8 cellular contexts compared by ENCODE assay signal in genomic region chr4:185471235-185472062, GRCh38. TPM values are rescaled to one million over a fixed set of nuclear protein-coding genes. Genes with fewer than 3 reads are reported as not detected.
DNase-seq lines count a peak whose midpoint lies in the region; ATAC-seq and TF ChIP-seq lines count a peak whose summit lies in the region.

CCDC110 (minus strand) TSS chr4:185471733; CDS start chr4:185471683, 50 bp downstream.

- POLR2A ChIA-PET in IMR-90 (lab: Charles Lee; ENCODE audit: unreplicated experiment): no interaction called here

- WGBS in IMR-90 (ENCODE audit: extremely low coverage in 2 of 2, insufficient read length in 1 of 2), 2 experiments: 0% methylated on average over 43 of the region's 92 CpGs; no CpG with 5 or more reads in 1 of the 2 experiments

- peak within 1 kb of the TSS; percentile 88 for H3K4ac ChIP-seq in IMR-90 (ENCODE audit: low read depth, low read length)

- H3K27ac Mint-ChIP-seq in neural crest cell (ENCODE audit: unreplicated experiment): no peak within 1 kb of the TSS
- peak within 1 kb of the TSS in 1 of 2 donors; percentile 25 for H3K27ac Mint-ChIP-seq in stimulated activated naive CD8-positive, alpha-beta T cell treated with anti-CD3 and anti-CD28 coated beads, Interleukin-15, amount 100 ng/mL, for 72 hours

- peaks cover 3% of the 10 kb centered on the region for H3K9me3 Mint-ChIP-seq in neural crest cell
- H3K9me3 Mint-ChIP-seq in stimulated activated naive CD8-positive, alpha-beta T cell treated with anti-CD3 and anti-CD28 coated beads, Interleukin-15, amount 100 ng/mL, for 72 hours: no peaks in the 10 kb centered on the region

- in situ Hi-C loops in IMR-90 (cut with MboI; ENCODE audit: low sequenced_read_pairs): no loop called here

- TF ChIP-seq RAD21 in IMR-90 (IDR thresholded peaks at IDR 0.05; ENCODE audit: low read length): peak; percentile 66

- no peaks in the 10 kb centered on the region for H3K9me1 ChIP-seq in IMR-90 (ENCODE audit: insufficient read depth, low read length)

- TF ChIP-seq CTCF in IMR-90 (conservative IDR thresholded peaks at IDR 0.05; ENCODE audit: low read depth, low read length): peak; percentile 75
- TF ChIP-seq CTCF in neural crest cell (conservative IDR thresholded peaks at IDR 0.05): peak; percentile 73

- peak within 1 kb of the TSS; percentile 16; the same call in 1 of the 2 replicates for H3K27ac ChIP-seq in IMR-90 (ENCODE audit: insufficient read depth, low read length)

- H3K4me1 ChIP-seq in IMR-90 (ENCODE audit: control insufficient read depth, insufficient read depth, low read length): peaks cover 3% of the 10 kb centered on the region; the same call in 1 of the 2 replicates

- no peaks in the 10 kb centered on the region for H3K36me3 Mint-ChIP-seq in neural crest cell (ENCODE audit: low read depth)

- H2BK20ac ChIP-seq in IMR-90 (ENCODE audit: low read depth, low read length): peak within 1 kb of the TSS; percentile 62

- H2AK5ac ChIP-seq in IMR-90 (ENCODE audit: low read depth, low read length): peak within 1 kb of the TSS; percentile 70

- intact Hi-C loops in IMR-90 (cut with micrococcal nuclease): loop anchor here (1.0 to 5.0 kb wide), 5 partner anchors 47 to 551 kb away; partner anchors contain the start of genes PDLIM3 and UFSP2

- peak within 1 kb of the TSS; percentile 97 for H3K23ac ChIP-seq in IMR-90 (ENCODE audit: low read depth, low read length)

- no peak within 1 kb of the TSS for H2BK5ac ChIP-seq in IMR-90 (ENCODE audit: low read depth, low read length, poor library complexity, severe bottlenecking)

- CTCF ChIA-PET in IMR-90 (lab: Yijun Ruan, JAX): interaction anchor here (0.6 to 1.4 kb wide), 4 partner anchors 88 to 1226 kb away, joined by 3 to 9 read pairs (median 4); no protein-coding TSS in a partner anchor

- peaks cover 46% of the 10 kb centered on the region for H3K27me3 Mint-ChIP-seq in neural crest cell (ENCODE audit: low read depth)
- peaks cover 39% of the 10 kb centered on the region for H3K27me3 Mint-ChIP-seq in stimulated activated naive CD8-positive, alpha-beta T cell treated with anti-CD3 and anti-CD28 coated beads, Interleukin-15, amount 100 ng/mL, for 72 hours

- peak within 1 kb of the TSS; percentile 95 for H3K14ac ChIP-seq in IMR-90 (replicated peaks; ENCODE audit: low read depth, low read length)

- peak within 1 kb of the TSS; percentile 94 for H3K4me2 ChIP-seq in IMR-90 (ENCODE audit: low read depth, low read length)

- no peaks in the 10 kb centered on the region for H4K20me1 ChIP-seq in IMR-90 (ENCODE audit: insufficient read depth, low read length)

- no peak for TF ChIP-seq POLR2A in IMR-90 (IDR thresholded peaks at IDR 0.05; ENCODE audit: low read depth, low read length)

- H4K91ac ChIP-seq in IMR-90 (ENCODE audit: insufficient read depth, low read depth, low read length): peak within 1 kb of the TSS; percentile 76; the same call in 1 of the 2 replicates

- peak within 1 kb of the TSS; percentile 10 for H4K5ac ChIP-seq in IMR-90 (ENCODE audit: low read depth, low read length)

- H3K18ac ChIP-seq in IMR-90 (ENCODE audit: low read depth, low read length): peak within 1 kb of the TSS; percentile 47

- dilution Hi-C loops in IMR-90 (cut with HindIII; ENCODE audit: low sequenced_read_pairs, unreplicated experiment): no loop called here

- H2AK9ac ChIP-seq in IMR-90 (replicated peaks; ENCODE audit: low read depth, low read length, poor library complexity): peak within 1 kb of the TSS; percentile 90

- peaks cover 9% of the 10 kb centered on the region for H3K4me1 Mint-ChIP-seq in neural crest cell
- H3K4me1 Mint-ChIP-seq in stimulated activated naive CD8-positive, alpha-beta T cell treated with anti-CD3 and anti-CD28 coated beads, Interleukin-15, amount 100 ng/mL, for 72 hours: peaks cover 8% of the 10 kb centered on the region

- H3K56ac ChIP-seq in IMR-90 (ENCODE audit: extremely low read depth, insufficient read depth, low read length): peak within 1 kb of the TSS; percentile 79; the same call in 1 of the 2 replicates

- H2BK120ac ChIP-seq in IMR-90 (ENCODE audit: low read depth, low read length): peak within 1 kb of the TSS; percentile 46; the same call in 1 of the 2 replicates

- DNase-seq in DMS53 treated with DMSO at 0.1 percent for 48 hours (lab: John Stamatoyannopoulos, UW; ENCODE audit: unreplicated experiment) (peak; percentile 42), IMR-90 (peak; percentile 92), RPMI8226 (peak; percentile 84), fibroblast of the conjunctiva (ENCODE audit: low read depth) (peak; percentile 95), neural crest cell (ENCODE audit: low read depth, low spot score) (peak; percentile 81)
- DNase-seq in activated effector memory CD4-positive, alpha-beta T cell treated with Interleukin-2 at 50 U/mL for 16 hours: peak; percentile 79
- peak; percentile 84 to 88 for DNase-seq in stimulated activated naive CD8-positive, alpha-beta T cell treated with anti-CD3 and anti-CD28 coated beads, Interleukin-15, amount 100 ng/mL, for 72 hours

- no peaks in the 10 kb centered on the region; a peak in 1 of 4 replicates for H3K79me1 ChIP-seq in IMR-90 (ENCODE audit: low read depth in 1 of 2, low read length in 2 of 2)

- peak within 1 kb of the TSS; percentile 75 to 76; a peak in 3 of 4 replicates for H4K8ac ChIP-seq in IMR-90 (ENCODE audit: low read depth in 2 of 2, low read length in 2 of 2)

- peak within 1 kb of the TSS; percentile 71 for H3K9ac ChIP-seq in IMR-90 (ENCODE audit: low read depth, low read length)

- H3K4me3 Mint-ChIP-seq in neural crest cell: peak within 1 kb of the TSS; percentile 88
- peak within 1 kb of the TSS; percentile 94 to 96 for H3K4me3 Mint-ChIP-seq in stimulated activated naive CD8-positive, alpha-beta T cell treated with anti-CD3 and anti-CD28 coated beads, Interleukin-15, amount 100 ng/mL, for 72 hours

- H3K4me3 ChIP-seq in IMR-90 (ENCODE audit: insufficient read depth, low read depth, low read length): peak within 1 kb of the TSS; percentile 89

- BruUV-seq in IMR-90 (replicated peaks; lab: Mats Ljungman, UMichigan): no TSS peak

- H2AFZ ChIP-seq in IMR-90 (replicated peaks; ENCODE audit: low read length, poor library complexity): peak within 1 kb of the TSS; percentile 98

- no peaks in the 10 kb centered on the region for H3K27me3 ChIP-seq in IMR-90 (ENCODE audit: control insufficient read depth, insufficient read depth, low read length)

- peak within 1 kb of the TSS; percentile 96; the same call in 2 of the 3 replicates for H2BK15ac ChIP-seq in IMR-90 (ENCODE audit: low read depth, low read length)

- peak; percentile 93 for ATAC-seq in GM21576 (IDR thresholded peaks at IDR 0.05; ENCODE audit: unreplicated experiment)
- ATAC-seq in IMR-90 (ENCODE audit: low read depth): peak; percentile 97
- peak; percentile 90 for ATAC-seq in stimulated activated naive CD8-positive, alpha-beta T cell treated with anti-CD3 and anti-CD28 coated beads, Interleukin-15, amount 100 ng/mL, for 72 hours

- no peaks in the 10 kb centered on the region for H3K36me3 ChIP-seq in IMR-90 (ENCODE audit: control insufficient read depth, insufficient read depth, low read length)

- H3K9me3 ChIP-seq in IMR-90 (ENCODE audit: control insufficient read depth, insufficient read depth, low read length): no peaks in the 10 kb centered on the region

TF ChIP-seq in IMR-90, 13 proteins besides CTCF, POLR2A, EP300 and RAD21:
- TF ChIP-seq SMC3 (IDR thresholded peaks at IDR 0.05; ENCODE audit: low read depth, low read length) (peak; percentile 53), MXI1 (IDR thresholded peaks at IDR 0.05; ENCODE audit: borderline replicate concordance, low read depth, low read length) (no peak), CEBPB (IDR thresholded peaks at IDR 0.05; ENCODE audit: low read depth, low read length) (no peak), MAZ (IDR thresholded peaks at IDR 0.05; ENCODE audit: borderline replicate concordance, low read depth, low read length) (peak; percentile 53; the same call in 1 of the 2 replicates), CHD1 (IDR thresholded peaks at IDR 0.05; ENCODE audit: low read depth, low read length) (no peak), ELK1 (IDR thresholded peaks at IDR 0.05; ENCODE audit: borderline replicate concordance, low read depth, low read length) (no peak), RCOR1 (IDR thresholded peaks at IDR 0.05; ENCODE audit: insufficient replicate concordance, low read length) (no peak), MAFK (IDR thresholded peaks at IDR 0.05; ENCODE audit: low read depth, low read length) (no peak), BHLHE40 (IDR thresholded peaks at IDR 0.05; ENCODE audit: low read depth, low read length) (no peak), RFX5 (IDR thresholded peaks at IDR 0.05; ENCODE audit: low read depth, low read length) (no peak), FOS (IDR thresholded peaks at IDR 0.05; ENCODE audit: low read depth, low read length) (no peak), NFE2L2 (IDR thresholded peaks at IDR 0.05; ENCODE audit: low read depth, low read length) (no peak), USF2 (IDR thresholded peaks at IDR 0.05; ENCODE audit: low read depth, low read length) (no peak)

RNA-seq across cellular contexts. Expression of gene CCDC110, which starts in this region (rescaled TPM):
- total RNA-seq in IMR-90 (2012; rRNA removed): 0.90 and 1.4 TPM in 2 replicates
- polyA plus RNA-seq in IMR-90 (2012; rRNA removed): 0.37 and 0.46 TPM in 2 replicates
- 0.13 and 0.21 TPM in 2 replicates for polyA plus RNA-seq in IMR-90 (2012; cell fraction: cytosol; rRNA removed)
- polyA plus RNA-seq in IMR-90 (2012; cell fraction: nucleus; rRNA removed; ENCODE audit: low replicate concordance): 0.39 TPM in 1 of 2 replicates, not detected in the other
- total RNA-seq in neural crest cell: 0.14 and 0.16 TPM in 2 replicates

Comparison
In these comparisons a context has a peak if more than half of its experiments do, and no peak if none do; other contexts are left out.
1. Peak in every context shown above with its lines: DNase-seq, ATAC-seq, H3K4me3 ChIP-seq and H3K27ac ChIP-seq.
2. Peak in DNase-seq in neural crest cell; RNA of the gene not detected or under 1 TPM.
3. DNase-seq: peak in every context shown above with its lines; median percentile 95 in fibroblast of the conjunctiva; 92 in IMR-90; 86 in stimulated activated naive CD8-positive, alpha-beta T cell treated with anti-CD3 and anti-CD28 coated beads, Interleukin-15, amount 100 ng/mL, for 72 hours; 84 in RPMI8226; 81 in neural crest cell; 79 in activated effector memory CD4-positive, alpha-beta T cell treated with Interleukin-2 at 50 U/mL for 16 hours; 42 in DMS53 treated with DMSO at 0.1 percent for 48 hours.